ENCODE assay signal across 21 cellular contexts in genomic region chr1:40047769-40048168, GRCh38. TPM values are rescaled to one million over a fixed set of nuclear protein-coding genes. Genes with fewer than 3 reads are reported as not detected.
A peak's percentile ranks its signal among the peaks of the same experiment; 100 is the strongest.
DNase-seq lines count a peak whose midpoint lies in the region; ATAC-seq and TF ChIP-seq lines count a peak whose summit lies in the region.
"Had no signal": no experiment of that assay in that cellular context is flagged by ENCODE, and none has a peak within 500 bp of the region (broad histone marks: within the 10 kb centered on the region; RNA-seq: fewer than 3 reads in every experiment).

No MANE protein-coding gene starts in this region.

- H3K36me3 ChIP-seq in left ventricle myocardium inferior (peaks cover 1% of the 10 kb centered on the region), right atrium auricular region (peaks cover 4% of the 10 kb centered on the region), tibial artery (no peaks in the 10 kb centered on the region), endodermal cell (ENCODE audit: control insufficient read depth, insufficient read depth, low read length) (peaks cover 70% of the 10 kb centered on the region)
- peaks cover 0 to 3% (median 0%) of the 10 kb centered on the region in 3 experiments for H3K36me3 ChIP-seq in naive thymus-derived CD4-positive, alpha-beta T cell (ENCODE audit: control insufficient read depth in 2 of 3, insufficient read depth in 3 of 3, low read length in 3 of 3)
- H3K36me3 ChIP-seq: breast epithelium, neural progenitor cell had no signal

- H3K4me3 Mint-ChIP-seq in activated naive CD8-positive, alpha-beta T cell treated with anti-CD3 and anti-CD28 coated beads, Interleukin-2, amount 50 U/mL, for 24 hours: peak overlapping the region; percentile 55
- peak overlapping the region; percentile 59 to 99 (median 70) for H3K4me3 Mint-ChIP-seq in naive thymus-derived CD4-positive, alpha-beta T cell
- H3K4me3 Mint-ChIP-seq in endodermal cell: no peak overlapping the region
- H3K4me3 Mint-ChIP-seq: neural progenitor cell, WTC11 had no signal

- intact Hi-C loops in left ventricle myocardium inferior (cut with micrococcal nuclease) (no loop called here), tibial artery (cut with DNase I; ENCODE audit: low total_unique reads) (no loop called here)
- intact Hi-C loops in naive thymus-derived CD4-positive, alpha-beta T cell (cut with micrococcal nuclease): no loop called here

- POLR2A ChIA-PET in naive thymus-derived CD4-positive, alpha-beta T cell (lab: Charles Lee): interaction anchor here (0.7 to 17.8 kb wide), 3 partner anchors 10 to 208 kb away, joined by 3 to 306 read pairs (median 4); no protein-coding TSS in a partner anchor

- CTCF ChIA-PET in naive thymus-derived CD4-positive, alpha-beta T cell (lab: Charles Lee): no interaction called here

- H3K4me1 ChIP-seq in left ventricle myocardium inferior (peaks cover 98% of the 10 kb centered on the region), right atrium auricular region (peaks cover 0 to 59% of the 10 kb centered on the region in 2 donors), tibial artery (peaks cover 0 to 100% (median 58%) of the 10 kb centered on the region in 4 donors), endodermal cell (ENCODE audit: control insufficient read depth, insufficient read depth, low read length) (no peaks in the 10 kb centered on the region)
- peaks cover 59 to 78% of the 10 kb centered on the region in 2 donors for H3K4me1 ChIP-seq in naive thymus-derived CD4-positive, alpha-beta T cell (ENCODE audit: control insufficient read depth in 2 of 2, insufficient read depth in 2 of 2, low read length in 2 of 2)
- H3K4me1 ChIP-seq: neural progenitor cell had no signal

- H3K27ac ChIP-seq in left ventricle myocardium inferior (replicated peaks) (peak overlapping the region; percentile 2), right atrium auricular region (no peak overlapping the region), tibial artery (peak overlapping the region; percentile 10 to 71), endodermal cell (ENCODE audit: low read depth, low read length) (no peak overlapping the region)
- peak overlapping the region; percentile 52 for H3K27ac ChIP-seq in naive thymus-derived CD4-positive, alpha-beta T cell (ENCODE audit: low read depth, low read length)
- H3K27ac ChIP-seq: breast epithelium, neural progenitor cell had no signal

- peak overlapping the region; percentile 85 for H3K27ac Mint-ChIP-seq in activated naive CD8-positive, alpha-beta T cell treated with anti-CD3 and anti-CD28 coated beads, Interleukin-2, amount 50 U/mL, for 24 hours
- peak overlapping the region; percentile 65 to 97 (median 86) for H3K27ac Mint-ChIP-seq in naive thymus-derived CD4-positive, alpha-beta T cell
- H3K27ac Mint-ChIP-seq in endodermal cell: no peak overlapping the region
- H3K27ac Mint-ChIP-seq: neural progenitor cell, WTC11 had no signal

- H3K9me3 Mint-ChIP-seq in activated naive CD8-positive, alpha-beta T cell treated with anti-CD3 and anti-CD28 coated beads, Interleukin-2, amount 50 U/mL, for 24 hours: no peaks in the 10 kb centered on the region
- H3K9me3 Mint-ChIP-seq in naive thymus-derived CD4-positive, alpha-beta T cell: no peaks in the 10 kb centered on the region
- H3K9me3 Mint-ChIP-seq in endodermal cell: no peaks in the 10 kb centered on the region
- H3K9me3 Mint-ChIP-seq: neural progenitor cell, WTC11 had no signal

- TF ChIP-seq CTCF in left ventricle myocardium inferior (IDR thresholded peaks at IDR 0.05; ENCODE audit: borderline replicate concordance) (no peak), right atrium auricular region (IDR thresholded peaks at IDR 0.05) (no peak), tibial artery (IDR thresholded peaks at IDR 0.05) (no peak), endodermal cell (conservative IDR thresholded peaks at IDR 0.05) (no peak)

- H3K4me1 Mint-ChIP-seq in activated naive CD8-positive, alpha-beta T cell treated with anti-CD3 and anti-CD28 coated beads, Interleukin-2, amount 50 U/mL, for 24 hours: peaks cover 92% of the 10 kb centered on the region
- H3K4me1 Mint-ChIP-seq in naive thymus-derived CD4-positive, alpha-beta T cell: peaks cover 65 to 95% (median 83%) of the 10 kb centered on the region in 7 donors
- H3K4me1 Mint-ChIP-seq in endodermal cell: peaks cover 7% of the 10 kb centered on the region

- H3K27me3 Mint-ChIP-seq in activated naive CD8-positive, alpha-beta T cell treated with anti-CD3 and anti-CD28 coated beads, Interleukin-2, amount 50 U/mL, for 24 hours: no peaks in the 10 kb centered on the region
- H3K27me3 Mint-ChIP-seq in naive thymus-derived CD4-positive, alpha-beta T cell: no peaks in the 10 kb centered on the region
- no peaks in the 10 kb centered on the region for H3K27me3 Mint-ChIP-seq in endodermal cell (ENCODE audit: insufficient read depth)

- DNase-seq in left ventricle myocardium inferior: no peak
- DNase-seq in right atrium auricular region (ENCODE audit: low spot score): no peak
- DNase-seq in activated naive CD8-positive, alpha-beta T cell treated with anti-CD3 and anti-CD28 coated beads, Interleukin-2, amount 50 U/mL, for 24 hours: no peak
- no peak for DNase-seq in naive thymus-derived CD4-positive, alpha-beta T cell
- no peak for DNase-seq in tibial artery
- no peak for DNase-seq in GF-D8 (lab: John Stamatoyannopoulos, UW)
- DNase-seq in endodermal cell: no peak
- DNase-seq: activated effector memory CD4-positive, alpha-beta T cell treated with anti-CD3 and anti-CD28 coated beads, Interleukin-2, amount 50 U/mL, for 16 hours; AML-193; DMS153; foreskin melanocyte; MM.1S; NCI-H2029 treated with DMSO at 0.1 percent for 48 hours; NCI-H526; PC-3 had no signal

- 96 to 100% methylated on average over 2 to 5 of the region's 5 CpGs for WGBS in endodermal cell (ENCODE audit: insufficient coverage in 1 of 2, insufficient read length in 1 of 2), 2 experiments

- H3K4me3 ChIP-seq in left ventricle myocardium inferior: no peak overlapping the region
- H3K4me3 ChIP-seq in right atrium auricular region: no peak overlapping the region
- H3K4me3 ChIP-seq in naive thymus-derived CD4-positive, alpha-beta T cell (ENCODE audit: low read length): peak overlapping the region; percentile 12
- no peak overlapping the region for H3K4me3 ChIP-seq in tibial artery
- H3K4me3 ChIP-seq in endodermal cell (ENCODE audit: low read length): no peak overlapping the region
- H3K4me3 ChIP-seq: breast epithelium, lung, neural progenitor cell had no signal

- peaks cover 67% of the 10 kb centered on the region for H3K36me3 Mint-ChIP-seq in activated naive CD8-positive, alpha-beta T cell treated with anti-CD3 and anti-CD28 coated beads, Interleukin-2, amount 50 U/mL, for 24 hours (ENCODE audit: low read depth)
- H3K36me3 Mint-ChIP-seq in naive thymus-derived CD4-positive, alpha-beta T cell: peaks cover 8 to 58% (median 31%) of the 10 kb centered on the region in 5 donors
- peaks cover 47% of the 10 kb centered on the region for H3K36me3 Mint-ChIP-seq in endodermal cell (ENCODE audit: low read depth)

- H3K9me3 ChIP-seq in left ventricle myocardium inferior (replicated peaks): no peaks in the 10 kb centered on the region
- H3K9me3 ChIP-seq in right atrium auricular region: no peaks in the 10 kb centered on the region
- no peaks in the 10 kb centered on the region for H3K9me3 ChIP-seq in naive thymus-derived CD4-positive, alpha-beta T cell (ENCODE audit: control insufficient read depth in 2 of 3, low read length in 3 of 3)
- H3K9me3 ChIP-seq in tibial artery: no peaks in the 10 kb centered on the region
- H3K9me3 ChIP-seq in endodermal cell (ENCODE audit: control insufficient read depth, low read length): no peaks in the 10 kb centered on the region
- H3K9me3 ChIP-seq: breast epithelium had no signal

- ATAC-seq in activated naive CD8-positive, alpha-beta T cell treated with anti-CD3 and anti-CD28 coated beads, Interleukin-2, amount 50 U/mL, for 24 hours: peak; percentile 72
- no peak for ATAC-seq in naive thymus-derived CD4-positive, alpha-beta T cell
- no peak for ATAC-seq in GM19397 (IDR thresholded peaks at IDR 0.05; ENCODE audit: unreplicated experiment)
- ATAC-seq: PC-3, SK-N-SH treated with all-trans-retinoic acid at 6 μM for 48 hours, WTC11 had no signal

- no peaks in the 10 kb centered on the region for H3K27me3 ChIP-seq in left ventricle myocardium inferior (ENCODE audit: low read depth)
- no peaks in the 10 kb centered on the region for H3K27me3 ChIP-seq in right atrium auricular region
- no peaks in the 10 kb centered on the region for H3K27me3 ChIP-seq in naive thymus-derived CD4-positive, alpha-beta T cell (ENCODE audit: control insufficient read depth in 2 of 2, insufficient read depth in 2 of 2, low read length in 2 of 2)
- H3K27me3 ChIP-seq in tibial artery: no peaks in the 10 kb centered on the region
- no peaks in the 10 kb centered on the region for H3K27me3 ChIP-seq in endodermal cell (ENCODE audit: control insufficient read depth, insufficient read depth, low read length, poor library complexity, severe bottlenecking)
- H3K27me3 ChIP-seq: breast epithelium, neural progenitor cell had no signal

- H3K9ac ChIP-seq in endodermal cell (ENCODE audit: extremely low read depth, low read length, poor library complexity, severe bottlenecking): no peak overlapping the region
- H3K9ac ChIP-seq: neural progenitor cell had no signal

RNA-seq across cellular contexts. Expression of gene CAP1, which starts 7.2 kb away (rescaled TPM):
- total RNA-seq in left ventricle myocardium inferior: 66.0 TPM
- total RNA-seq in right atrium auricular region: 100 to 1,000 TPM in 1 of 2 donors, 10 to 100 TPM in 1; 58.9 to 111 TPM
- total RNA-seq in naive thymus-derived CD4-positive, alpha-beta T cell: 100 to 1,000 TPM; 176 to 683 (median 282) TPM
- polyA plus RNA-seq in naive thymus-derived CD4-positive, alpha-beta T cell: 100 to 1,000 TPM; 519 to 668 TPM
- total RNA-seq in endodermal cell: 100 to 1,000 TPM; 260 to 287 TPM
- 201 TPM for polyA plus RNA-seq in endodermal cell (2013, experiment 1 of 2)
- polyA plus RNA-seq in endodermal cell (2013, experiment 2 of 2): 190 TPM

RNA-seq across cellular contexts. Expression of gene PPT1, which starts 49.3 kb away (rescaled TPM):
- 37.7 TPM for total RNA-seq in left ventricle myocardium inferior
- 10 to 100 TPM; 30.0 to 34.6 TPM for total RNA-seq in right atrium auricular region
- total RNA-seq in naive thymus-derived CD4-positive, alpha-beta T cell: 100 to 1,000 TPM in 2 of 5 experiments, 10 to 100 TPM in 3; 51.8 to 114 (median 62.6) TPM
- polyA plus RNA-seq in naive thymus-derived CD4-positive, alpha-beta T cell: 100 to 1,000 TPM; 240 to 264 TPM
- total RNA-seq in endodermal cell: 100 to 1,000 TPM in 1 of 2 donors, 10 to 100 TPM in 1; 85.7 to 111 TPM
- 138 TPM for polyA plus RNA-seq in endodermal cell (2013, experiment 1 of 2)
- 118 TPM for polyA plus RNA-seq in endodermal cell (2013, experiment 2 of 2)

Comparison
In these comparisons a context has a peak if more than half of its experiments do, and no peak if none do; other contexts are left out.
1. H3K27ac ChIP-seq: peak in left ventricle myocardium inferior (single experiment), naive thymus-derived CD4-positive, alpha-beta T cell (single experiment) and tibial artery (2 of 2); none in right atrium auricular region (0 of 2) and endodermal cell (single experiment).